ENCODE assay signal across 21 cellular contexts in the genomic region with DNA sequence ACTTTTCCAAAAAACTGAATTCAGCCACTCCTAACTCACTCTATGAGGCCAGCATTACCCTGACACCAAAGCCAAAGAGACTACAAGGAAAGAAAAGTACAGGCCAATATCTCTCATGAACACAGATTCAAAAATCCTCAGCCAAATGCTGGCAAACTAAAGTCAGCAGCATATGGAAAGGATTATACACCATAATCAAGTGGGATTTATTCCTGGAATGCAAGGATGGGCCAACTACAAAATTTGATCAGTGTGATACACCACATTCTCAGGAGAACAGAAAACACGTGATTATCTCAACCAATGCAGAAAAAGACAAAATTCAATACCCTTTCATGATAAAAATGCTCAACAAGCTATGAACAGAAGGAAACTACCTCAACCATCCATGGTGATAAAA. TPM values are rescaled to one million over a fixed set of nuclear protein-coding genes. Genes with fewer than 3 reads are reported as not detected.
DNase-seq lines count a peak whose midpoint lies in the region; ATAC-seq and TF ChIP-seq lines count a peak whose summit lies in the region.
"Had no signal": no experiment of that assay in that cellular context is flagged by ENCODE, and none has a peak within 500 bp of the region (broad histone marks: within the 10 kb centered on the region; RNA-seq: fewer than 3 reads in every experiment).

No MANE protein-coding gene starts in this region.

- H3K9me3 Mint-ChIP-seq in activated naive CD4-positive, alpha-beta T cell treated with anti-CD3 and anti-CD28 coated beads, Interleukin-2, amount 10 ng/mL, durations not matched to agents 7 days and 5 days, result no peaks in the 10 kb centered on the region
- H3K9me3 Mint-ChIP-seq in activated naive CD4-positive, alpha-beta T cell treated with anti-CD3 and anti-CD28 coated beads for 36 hours, result no peaks in the 10 kb centered on the region
- H3K9me3 Mint-ChIP-seq: CD4-positive, alpha-beta memory T cell had no signal

- peaks cover 6% of the 10 kb centered on the region for H3K27me3 Mint-ChIP-seq in activated naive CD4-positive, alpha-beta T cell treated with anti-CD3 and anti-CD28 coated beads, Interleukin-2, amount 10 ng/mL, durations not matched to agents 7 days and 5 days
- H3K27me3 Mint-ChIP-seq in activated naive CD4-positive, alpha-beta T cell treated with anti-CD3 and anti-CD28 coated beads for 36 hours (ENCODE audit: low read depth), result no peaks in the 10 kb centered on the region
- H3K27me3 Mint-ChIP-seq: B cell; CD4-positive, alpha-beta memory T cell had no signal

- CTCF ChIA-PET in activated naive CD4-positive, alpha-beta T cell treated with anti-CD3 and anti-CD28 coated beads, Interleukin-2, amount 10 ng/mL, durations not matched to agents 7 days and 5 days (lab: Charles Lee), result no interaction called here
- CTCF ChIA-PET in activated naive CD4-positive, alpha-beta T cell treated with anti-CD3 and anti-CD28 coated beads for 36 hours (lab: Charles Lee), result no interaction called here
- CTCF ChIA-PET in GM10248 (lab: Yijun Ruan, JAX), result interaction anchor here (1.5 kb wide), 1 partner anchor 31 kb away, joined by 4 read pairs; no protein-coding TSS in a partner anchor

- H3K27ac ChIP-seq in dorsolateral prefrontal cortex, result no peak overlapping the region

- intact Hi-C loops in activated naive CD4-positive, alpha-beta T cell treated with anti-CD3 and anti-CD28 coated beads for 36 hours (cut with micrococcal nuclease), result no loop called here
- intact Hi-C loops in dorsolateral prefrontal cortex (cut with DNase I), result no loop called here

- H3K4me3 Mint-ChIP-seq in activated naive CD4-positive, alpha-beta T cell treated with anti-CD3 and anti-CD28 coated beads, Interleukin-2, amount 10 ng/mL, durations not matched to agents 7 days and 5 days, result no peak overlapping the region
- no peak overlapping the region for H3K4me3 Mint-ChIP-seq in activated naive CD4-positive, alpha-beta T cell treated with anti-CD3 and anti-CD28 coated beads for 36 hours
- H3K4me3 Mint-ChIP-seq: B cell; CD4-positive, alpha-beta memory T cell; H9 had no signal

- no peaks in the 10 kb centered on the region for H3K27me3 ChIP-seq in dorsolateral prefrontal cortex

- no peak for TF ChIP-seq CTCF in fibroblast of the aortic adventitia (IDR thresholded peaks at IDR 0.05; ENCODE audit: insufficient read depth, low read length)
- no peak for TF ChIP-seq CTCF in dorsolateral prefrontal cortex (IDR thresholded peaks at IDR 0.05 in 54 of 56, conservative IDR thresholded peaks at IDR 0.05 in 2 of 56; ENCODE audit: low read depth in 1 of 56, partially characterized antibody in 56 of 56)
- TF ChIP-seq CTCF in GM10248 (IDR thresholded peaks at IDR 0.05; ENCODE audit: control extremely low read depth, extremely low read depth, low read depth, missing control alignments), result no peak

- H3K4me3 ChIP-seq in fibroblast of the aortic adventitia (ENCODE audit: low read depth, low read length) (no peak overlapping the region), dorsolateral prefrontal cortex (no peak overlapping the region)

- no peak for DNase-seq in activated naive CD4-positive, alpha-beta T cell treated with anti-CD3 and anti-CD28 coated beads, Interleukin-2, amount 10 ng/mL, durations not matched to agents 7 days and 5 days
- no peak for DNase-seq in activated naive CD4-positive, alpha-beta T cell treated with anti-CD3 and anti-CD28 coated beads for 36 hours
- DNase-seq in NCI-H524 treated with DMSO at 0.1 percent for 48 hours (lab: John Stamatoyannopoulos, UW) (peak; percentile 26), fibroblast of the aortic adventitia (ENCODE audit: low read depth) (peak; percentile 84), dorsolateral prefrontal cortex (no peak), NCI-H82 (lab: John Stamatoyannopoulos, UW) (no peak), GM10248 (ENCODE audit: extremely low spot score) (no peak)
- DNase-seq: DND-41, GF-D8, H9, IMR-90, Kasumi-1, NCI-H1105 treated with DMSO at 0.1 percent for 48 hours, NCI-H187, NCI-H2171 treated with DMSO at 0.1 percent for 48 hours, SHP77 had no signal

- no peaks in the 10 kb centered on the region for H3K4me1 Mint-ChIP-seq in activated naive CD4-positive, alpha-beta T cell treated with anti-CD3 and anti-CD28 coated beads, Interleukin-2, amount 10 ng/mL, durations not matched to agents 7 days and 5 days
- H3K4me1 Mint-ChIP-seq in activated naive CD4-positive, alpha-beta T cell treated with anti-CD3 and anti-CD28 coated beads for 36 hours (ENCODE audit: low read depth), result no peaks in the 10 kb centered on the region
- H3K4me1 Mint-ChIP-seq: B cell; CD4-positive, alpha-beta memory T cell; H9 had no signal

- ATAC-seq in GM21737 (IDR thresholded peaks at IDR 0.05; ENCODE audit: unreplicated experiment), result no peak

- H3K36me3 Mint-ChIP-seq in activated naive CD4-positive, alpha-beta T cell treated with anti-CD3 and anti-CD28 coated beads, Interleukin-2, amount 10 ng/mL, durations not matched to agents 7 days and 5 days, result no peaks in the 10 kb centered on the region
- H3K36me3 Mint-ChIP-seq in activated naive CD4-positive, alpha-beta T cell treated with anti-CD3 and anti-CD28 coated beads for 36 hours (ENCODE audit: low read depth), result no peaks in the 10 kb centered on the region
- H3K36me3 Mint-ChIP-seq: CD4-positive, alpha-beta memory T cell had no signal

- POLR2A ChIA-PET in GM10248 (lab: Yijun Ruan, JAX), result no interaction called here

- H3K27ac Mint-ChIP-seq in activated naive CD4-positive, alpha-beta T cell treated with anti-CD3 and anti-CD28 coated beads, Interleukin-2, amount 10 ng/mL, durations not matched to agents 7 days and 5 days, result peak overlapping the region; percentile 11
- H3K27ac Mint-ChIP-seq in activated naive CD4-positive, alpha-beta T cell treated with anti-CD3 and anti-CD28 coated beads for 36 hours, result no peak overlapping the region
- H3K27ac Mint-ChIP-seq: B cell, H9 had no signal

RNA-seq across cellular contexts. Expression of a gene that starts 7.7 kb away (rescaled TPM):
- total RNA-seq in activated naive CD4-positive, alpha-beta T cell treated with anti-CD3 and anti-CD28 coated beads for 36 hours, result under 1 TPM in 1 of 2 experiments, not detected in 1; 0.32 TPM
- 0.16 and 0.18 TPM in 2 replicates for total RNA-seq in fibroblast of the aortic adventitia (ENCODE audit: low replicate concordance)
- 100 to 1,000 TPM; 143 to 915 (median 275) TPM for total RNA-seq in dorsolateral prefrontal cortex

RNA-seq across cellular contexts. Expression of a gene that starts 8.5 kb away (rescaled TPM):
- total RNA-seq in activated naive CD4-positive, alpha-beta T cell treated with anti-CD3 and anti-CD28 coated beads for 36 hours, result not detected
- not detected in 2 replicates for total RNA-seq in fibroblast of the aortic adventitia (ENCODE audit: low replicate concordance)
- 1 to 10 TPM in 23 of 120 experiments, under 1 TPM in 78, not detected in 19; 0.35 to 2.6 (median 0.77) TPM for total RNA-seq in dorsolateral prefrontal cortex
- total RNA-seq: A172; B cell; CD4-positive, alpha-beta memory T cell; H9; IMR-90; NCI-H460 had no signal

RNA-seq across cellular contexts. Expression of a gene that starts 49.0 kb away (rescaled TPM):
- 1 to 10 TPM; 9.4 to 9.8 TPM for total RNA-seq in activated naive CD4-positive, alpha-beta T cell treated with anti-CD3 and anti-CD28 coated beads for 36 hours
- total RNA-seq in fibroblast of the aortic adventitia (ENCODE audit: low replicate concordance), result 9.6 and 30.1 TPM in 2 replicates
- 10 to 100 TPM in 52 of 120 experiments, 1 to 10 TPM in 68; 6.0 to 20.7 (median 9.3) TPM for total RNA-seq in dorsolateral prefrontal cortex

Comparison
In these comparisons a context has a peak if more than half of its experiments do, and no peak if none do; other contexts are left out.
1. DNase-seq: peak in NCI-H524 treated with DMSO at 0.1 percent for 48 hours (single experiment) and fibroblast of the aortic adventitia (single experiment); none in activated naive CD4-positive, alpha-beta T cell treated with anti-CD3 and anti-CD28 coated beads, Interleukin-2, amount 10 ng/mL, durations not matched to agents 7 days and 5 days (single experiment), activated naive CD4-positive, alpha-beta T cell treated with anti-CD3 and anti-CD28 coated beads for 36 hours (single experiment), dorsolateral prefrontal cortex (0 of 10), NCI-H82 (single experiment) and GM10248 (single experiment).
2. RNA of a gene that starts 7.7 kb away (total RNA-seq): 143 to 915 TPM in dorsolateral prefrontal cortex; 0.32 TPM in activated naive CD4-positive, alpha-beta T cell treated with anti-CD3 and anti-CD28 coated beads for 36 hours and 0.16 to 0.18 TPM in fibroblast of the aortic adventitia; every median in the first group is over 100 times any median in the second.